ENCODE assay signal across 8 cellular contexts in genomic region chr9:2177121-2177520, GRCh38.
"Had no signal": no experiment of that assay in that cellular context is flagged by ENCODE, and none has a peak within 500 bp of the region (broad histone marks: within the 10 kb centered on the region; RNA-seq: fewer than 3 reads in every experiment).

No MANE protein-coding gene starts in this region.

- H2AFZ ChIP-seq: GM23248 had no signal

- H3K9me3 ChIP-seq: HAP-1 had no signal

- H3K4me3 Mint-ChIP-seq: IgD-negative memory B cell had no signal

- FAIRE-seq: HTR-8/SVneo had no signal

- ATAC-seq: HCT116 had no signal

- H3K4me3 ChIP-seq: GM23248, HAP-1 had no signal

- H3K9ac ChIP-seq: GM23248 had no signal

- H3K27ac ChIP-seq: GM23248 had no signal

- DNase-seq: GM23248, GOT3, H7, KBM-7 had no signal

- H3K27ac Mint-ChIP-seq: IgD-negative memory B cell had no signal

- H3K36me3 ChIP-seq: HAP-1 had no signal

- H3K9me3 Mint-ChIP-seq: IgD-negative memory B cell had no signal

- H3K27me3 Mint-ChIP-seq: IgD-negative memory B cell had no signal
